ENCODE assay signal across 15 cellular contexts in genomic region chr16:67459858-67460144, GRCh38. TPM values are rescaled to one million over a fixed set of nuclear protein-coding genes. Genes with fewer than 3 reads are reported as not detected.
DNase-seq lines count a peak whose midpoint lies in the region; ATAC-seq, FAIRE-seq and TF ChIP-seq lines count a peak whose summit lies in the region.
"Had no signal": no experiment of that assay in that cellular context is flagged by ENCODE, and none has a peak within 500 bp of the region (broad histone marks: within the 10 kb centered on the region; RNA-seq: fewer than 3 reads in every experiment).

No MANE protein-coding gene starts in this region.

- no TSS peak for BruUV-seq in HepG2 (replicated peaks; lab: Mats Ljungman, UMichigan)

- H3K9me3 ChIP-seq in HepG2 (ENCODE audit: low read length) (no peaks in the 10 kb centered on the region), sigmoid colon (no peaks in the 10 kb centered on the region)

- no peaks in the 10 kb centered on the region for H3K79me2 ChIP-seq in HepG2 (ENCODE audit: insufficient read depth, low read length)

- no CpG with 5 or more reads among the region's 3 CpGs for WGBS in HepG2 (ENCODE audit: low lambda C conversion rate)
- WGBS in sigmoid colon, 2 donors = 35 to 68% methylated on average over 3 of the region's 3 CpGs

- CTCF ChIA-PET in HepG2 (lab: Yijun Ruan, JAX; ENCODE audit: low intra/inter-chr PET ratio, low total read pairs) = no interaction called here

- no peaks in the 10 kb centered on the region; the same call in 1 of the 2 replicates for H4K20me1 ChIP-seq in HepG2 (ENCODE audit: insufficient read depth, low read length)

- intact Hi-C loops in Right ventricle myocardium inferior (cut with DNase I) (no loop called here), cardiac septum (cut with DNase I) (loop anchor here (1.0 to 10.0 kb wide), 2 partner anchors 22 to 85 kb away; partner anchors contain the start of gene ATP6V0D1), HepG2 (cut with micrococcal nuclease; ENCODE audit: unreplicated experiment) (no loop called here), sigmoid colon (cut with DNase I) (no loop called here)

- H3K4me2 ChIP-seq in HepG2 (ENCODE audit: low read depth, low read length) = no peak overlapping the region

- no peak for TF ChIP-seq RAD21 in HepG2 (CRISPR knock-in tag; IDR thresholded peaks at IDR 0.05)

- H3K9ac ChIP-seq in HepG2 (ENCODE audit: insufficient read depth, low read depth, low read length) = no peak overlapping the region

- DNase-seq in Right ventricle myocardium inferior (ENCODE audit: missing footprints) (peak; percentile 82), cardiac septum (ENCODE audit: low spot score) (no peak), HepG2 (ENCODE audit: low spot score) (no peak), sigmoid colon (no peak), DMS153 (lab: John Stamatoyannopoulos, UW) (no peak), H7 (no peak), NCI-H510A treated with DMSO at 0.1 percent for 48 hours (lab: John Stamatoyannopoulos, UW) (no peak), GM13977 (ENCODE audit: low spot score) (no peak)
- DNase-seq: activated CD4-positive, alpha-beta T cell treated with anti-CD3 and anti-CD28 coated beads, Interleukin-2, amount 50 U/mL, for 4 hours; COR-L47; GOT3; NCI-H187; stimulated activated naive CD4-positive, alpha-beta T cell had no signal

- H3K27ac ChIP-seq in HepG2 (ENCODE audit: extremely low read length, insufficient read depth, low read length) = peak overlapping the region; percentile 56
- H3K27ac ChIP-seq in sigmoid colon = peak overlapping the region; percentile 63 to 82 (median 76)

- TF ChIP-seq EP300 in HepG2 (IDR thresholded peaks at IDR 0.05; ENCODE audit: low read depth in 2 of 2, low read length in 2 of 2) (no peak), HepG2 (CRISPR knock-in tag; IDR thresholded peaks at IDR 0.05; ENCODE audit: borderline replicate concordance) (no peak), sigmoid colon (IDR thresholded peaks at IDR 0.05) (no peak)

- no peaks in the 10 kb centered on the region for H3K27me3 ChIP-seq in HepG2 (ENCODE audit: control insufficient read depth in 1 of 2, insufficient read depth in 2 of 2, low read length in 2 of 2)
- no peaks in the 10 kb centered on the region for H3K27me3 ChIP-seq in sigmoid colon
- no peaks in the 10 kb centered on the region for H3K27me3 ChIP-seq in H7 (ENCODE audit: control insufficient read depth, insufficient read depth, low read length)

- TF ChIP-seq CTCF in HepG2 (CRISPR knock-in tag; IDR thresholded peaks at IDR 0.05) = no peak
- no peak for TF ChIP-seq CTCF in sigmoid colon (IDR thresholded peaks at IDR 0.05)
- TF ChIP-seq CTCF in GM13977 (IDR thresholded peaks at IDR 0.05; ENCODE audit: extremely low read depth, insufficient read depth, missing control alignments) = no peak

- in situ Hi-C loops in HepG2 (cut with HindIII; ENCODE audit: extremely low pct_ligation_motif_present, low pct_unique_long_range_greater_than_20kb) = no loop called here
- in situ Hi-C loops in GM13977 (cut with MboI; ENCODE audit: low pct_unique_long_range_greater_than_20kb, low sequenced_read_pairs, unreplicated experiment) = no loop called here

- H3K4me1 ChIP-seq in HepG2 (ENCODE audit: insufficient read depth, low read length) (peaks cover 22% of the 10 kb centered on the region), sigmoid colon (peaks cover 0 to 88% (median 78%) of the 10 kb centered on the region in 4 donors)

- peaks cover 4 to 13% of the 10 kb centered on the region in 2 experiments; a peak in 3 of 5 replicates for H3K36me3 ChIP-seq in HepG2 (replicated peaks in 1 of 2; ENCODE audit: control insufficient read depth in 1 of 2, insufficient read depth in 2 of 2, low read length in 2 of 2)
- peaks cover 0 to 10% (median 0%) of the 10 kb centered on the region in 4 donors for H3K36me3 ChIP-seq in sigmoid colon
- no peaks in the 10 kb centered on the region for H3K36me3 ChIP-seq in H7 (replicated peaks; ENCODE audit: control insufficient read depth, insufficient read depth, low read length)

- ATAC-seq in Right ventricle myocardium inferior = peak; percentile 62
- ATAC-seq in HepG2 = peak; percentile 6

- no peak for FAIRE-seq in HepG2 (lab: Jason Lieb, UNC)
- FAIRE-seq: A204.1 had no signal

- H3K4me3 ChIP-seq in HepG2 (replicated peaks in 1 of 3; ENCODE audit: insufficient read depth in 1 of 3, low read depth in 2 of 3, low read length in 3 of 3) (no peak overlapping the region), sigmoid colon (no peak overlapping the region), H7 (ENCODE audit: insufficient read depth, low read depth, low read length) (no peak overlapping the region)

- POLR2A ChIA-PET in HepG2 (lab: Yijun Ruan, JAX) = no interaction called here

- TF ChIP-seq POLR2A in HepG2 (IDR thresholded peaks at IDR 0.05; ENCODE audit: insufficient read depth in 1 of 2, low read depth in 2 of 2, low read length in 2 of 2) = no peak
- no peak for TF ChIP-seq POLR2A in sigmoid colon (IDR thresholded peaks at IDR 0.05)

- no peak overlapping the region for H2AFZ ChIP-seq in HepG2 (ENCODE audit: low read length)

RNA-seq across cellular contexts. Expression of gene ATP6V0D1, which starts 21.2 kb away (rescaled TPM):
- 67.7 TPM for total RNA-seq in Right ventricle myocardium inferior
- 58.8 TPM for total RNA-seq in cardiac septum
- total RNA-seq in HepG2 (2016; rRNA removed; fragmentation: Illumina TruSeq; extraction: Trizol) = 49.5 and 51.1 TPM in 2 replicates
- total RNA-seq in HepG2 (2016; cell fraction: cytosol; rRNA removed; fragmentation: Illumina TruSeq; extraction: Trizol; ENCODE audit: low read depth) = 13.5 and 16.0 TPM in 2 replicates
- total RNA-seq in HepG2 (2016; cell fraction: insoluble cytoplasmic fraction; rRNA removed; fragmentation: Illumina TruSeq; extraction: Trizol) = 45.3 and 52.4 TPM in 2 replicates
- total RNA-seq in HepG2 (2016; cell fraction: membrane; rRNA removed; fragmentation: Illumina TruSeq; extraction: Trizol) = 23.6 and 25.5 TPM in 2 replicates
- total RNA-seq in HepG2 (2016; cell fraction: nucleus; rRNA removed; fragmentation: Illumina TruSeq; extraction: Trizol) = 26.3 and 30.4 TPM in 2 replicates
- 54.2 and 61.3 TPM in 2 replicates for polyA plus RNA-seq in HepG2 (2011; rRNA removed)
- polyA plus RNA-seq in HepG2 (2011; cell fraction: cytosol; rRNA removed) = 55.2 and 57.9 TPM in 2 replicates
- 32.7 and 35.9 TPM in 2 replicates for polyA plus RNA-seq in HepG2 (2011; cell fraction: nucleus; rRNA removed)
- 29.3 and 41.3 TPM in 2 replicates for polyA plus RNA-seq in HepG2 (2012)
- polyA plus RNA-seq in HepG2 (2016; cell fraction: cytosol; fragmentation: Illumina TruSeq; extraction: Trizol; ENCODE audit: low read depth) = 16.4 and 17.3 TPM in 2 replicates
- polyA plus RNA-seq in HepG2 (2016; cell fraction: insoluble cytoplasmic fraction; fragmentation: Illumina TruSeq; extraction: Trizol; ENCODE audit: low read depth) = 55.4 and 63.8 TPM in 2 replicates
- 21.4 and 22.6 TPM in 2 replicates for polyA plus RNA-seq in HepG2 (2016; cell fraction: membrane; fragmentation: Illumina TruSeq; extraction: Trizol; ENCODE audit: low read depth)
- 45.0 and 53.3 TPM in 2 replicates for polyA plus RNA-seq in HepG2 (2016; cell fraction: nucleus; fragmentation: Illumina TruSeq; extraction: Trizol; ENCODE audit: insufficient read depth, low read depth)
- 104 and 246 TPM in 2 replicates for polyA minus RNA-seq in HepG2 (2011; rRNA and poly(A)+ RNA removed; ENCODE audit: low replicate concordance)
- 37.9 and 45.0 TPM in 2 replicates for polyA minus RNA-seq in HepG2 (2011; cell fraction: cytosol; rRNA and poly(A)+ RNA removed)
- polyA minus RNA-seq in HepG2 (2011; cell fraction: nucleus; rRNA and poly(A)+ RNA removed) = 14.7 and 19.8 TPM in 2 replicates
- 100 to 1,000 TPM in 2 of 4 donors, 10 to 100 TPM in 2; 70.3 to 112 (median 93.6) TPM for total RNA-seq in sigmoid colon
- polyA plus RNA-seq in sigmoid colon = 100 to 1,000 TPM; 214 to 287 (median 231) TPM
- total RNA-seq in H7 (2014; rRNA removed; shearing (Covaris generic)) = 58.4 and 76.9 TPM in 2 replicates

RNA-seq across cellular contexts. Expression of gene AGRP, which starts 23.5 kb away (rescaled TPM):
- total RNA-seq in Right ventricle myocardium inferior (not detected), cardiac septum (not detected), HepG2 (2016; rRNA removed; fragmentation: Illumina TruSeq; extraction: Trizol) (not detected in 2 replicates), sigmoid colon (not detected)
- not detected in 2 replicates for total RNA-seq in HepG2 (2016; cell fraction: cytosol; rRNA removed; fragmentation: Illumina TruSeq; extraction: Trizol; ENCODE audit: low read depth)
- not detected in 2 replicates for total RNA-seq in HepG2 (2016; cell fraction: insoluble cytoplasmic fraction; rRNA removed; fragmentation: Illumina TruSeq; extraction: Trizol)
- 0.28 TPM in 1 of 2 replicates, not detected in the other for total RNA-seq in HepG2 (2016; cell fraction: membrane; rRNA removed; fragmentation: Illumina TruSeq; extraction: Trizol)
- total RNA-seq in HepG2 (2016; cell fraction: nucleus; rRNA removed; fragmentation: Illumina TruSeq; extraction: Trizol) = not detected in 2 replicates
- polyA plus RNA-seq in HepG2 (2011; rRNA removed) (not detected in 2 replicates), sigmoid colon (not detected)
- polyA plus RNA-seq in HepG2 (2011; cell fraction: cytosol; rRNA removed) = 0.34 TPM in 1 of 2 replicates, not detected in the other
- polyA plus RNA-seq in HepG2 (2011; cell fraction: nucleus; rRNA removed) = not detected in 2 replicates
- polyA plus RNA-seq in HepG2 (2012) = 0.75 TPM in 1 of 2 replicates, not detected in the other
- not detected in 2 replicates for polyA plus RNA-seq in HepG2 (2016; cell fraction: cytosol; fragmentation: Illumina TruSeq; extraction: Trizol; ENCODE audit: low read depth)
- not detected in 2 replicates for polyA plus RNA-seq in HepG2 (2016; cell fraction: insoluble cytoplasmic fraction; fragmentation: Illumina TruSeq; extraction: Trizol; ENCODE audit: low read depth)
- polyA plus RNA-seq in HepG2 (2016; cell fraction: membrane; fragmentation: Illumina TruSeq; extraction: Trizol; ENCODE audit: low read depth) = not detected in 2 replicates
- polyA plus RNA-seq in HepG2 (2016; cell fraction: nucleus; fragmentation: Illumina TruSeq; extraction: Trizol; ENCODE audit: insufficient read depth, low read depth) = not detected in 2 replicates
- polyA minus RNA-seq in HepG2 (2011; rRNA and poly(A)+ RNA removed; ENCODE audit: low replicate concordance) = not detected in 2 replicates
- not detected in 2 replicates for polyA minus RNA-seq in HepG2 (2011; cell fraction: cytosol; rRNA and poly(A)+ RNA removed)
- polyA minus RNA-seq in HepG2 (2011; cell fraction: nucleus; rRNA and poly(A)+ RNA removed) = not detected in 2 replicates
- total RNA-seq in H7 (2014; rRNA removed; shearing (Covaris generic)) = 1.1 TPM in 1 of 2 replicates, not detected in the other
- total RNA-seq: posterior vena cava had no signal

RNA-seq across cellular contexts. Expression of gene HSD11B2, which starts 28.9 kb away (rescaled TPM):
- total RNA-seq in Right ventricle myocardium inferior = 0.81 TPM
- 0.27 TPM for total RNA-seq in cardiac septum
- total RNA-seq in HepG2 (2016; rRNA removed; fragmentation: Illumina TruSeq; extraction: Trizol) = 6.7 and 13.6 TPM in 2 replicates
- total RNA-seq in HepG2 (2016; cell fraction: cytosol; rRNA removed; fragmentation: Illumina TruSeq; extraction: Trizol; ENCODE audit: low read depth) = 3.9 and 4.1 TPM in 2 replicates
- 5.4 and 13.4 TPM in 2 replicates for total RNA-seq in HepG2 (2016; cell fraction: insoluble cytoplasmic fraction; rRNA removed; fragmentation: Illumina TruSeq; extraction: Trizol)
- 8.8 TPM in 2 replicates for total RNA-seq in HepG2 (2016; cell fraction: membrane; rRNA removed; fragmentation: Illumina TruSeq; extraction: Trizol)
- total RNA-seq in HepG2 (2016; cell fraction: nucleus; rRNA removed; fragmentation: Illumina TruSeq; extraction: Trizol) = 14.6 and 15.0 TPM in 2 replicates
- 8.9 and 11.9 TPM in 2 replicates for polyA plus RNA-seq in HepG2 (2011; rRNA removed)
- 5.3 and 6.3 TPM in 2 replicates for polyA plus RNA-seq in HepG2 (2011; cell fraction: cytosol; rRNA removed)
- polyA plus RNA-seq in HepG2 (2011; cell fraction: nucleus; rRNA removed) = 34.2 and 34.3 TPM in 2 replicates
- 8.4 and 11.0 TPM in 2 replicates for polyA plus RNA-seq in HepG2 (2012)
- 6.5 and 9.3 TPM in 2 replicates for polyA plus RNA-seq in HepG2 (2016; cell fraction: cytosol; fragmentation: Illumina TruSeq; extraction: Trizol; ENCODE audit: low read depth)
- polyA plus RNA-seq in HepG2 (2016; cell fraction: insoluble cytoplasmic fraction; fragmentation: Illumina TruSeq; extraction: Trizol; ENCODE audit: low read depth) = 11.1 and 13.3 TPM in 2 replicates
- 11.3 and 12.9 TPM in 2 replicates for polyA plus RNA-seq in HepG2 (2016; cell fraction: membrane; fragmentation: Illumina TruSeq; extraction: Trizol; ENCODE audit: low read depth)
- polyA plus RNA-seq in HepG2 (2016; cell fraction: nucleus; fragmentation: Illumina TruSeq; extraction: Trizol; ENCODE audit: insufficient read depth, low read depth) = 48.6 and 52.7 TPM in 2 replicates
- polyA minus RNA-seq in HepG2 (2011; rRNA and poly(A)+ RNA removed; ENCODE audit: low replicate concordance) = 3.3 and 16.4 TPM in 2 replicates
- polyA minus RNA-seq in HepG2 (2011; cell fraction: cytosol; rRNA and poly(A)+ RNA removed) = 4.1 and 8.5 TPM in 2 replicates
- polyA minus RNA-seq in HepG2 (2011; cell fraction: nucleus; rRNA and poly(A)+ RNA removed) = 8.7 and 11.3 TPM in 2 replicates
- total RNA-seq in sigmoid colon = 1 to 10 TPM in 2 of 4 donors, under 1 TPM in 1, not detected in 1; 0.14 to 3.9 (median 1.4) TPM
- polyA plus RNA-seq in sigmoid colon = 100 to 1,000 TPM in 1 of 3 donors, 10 to 100 TPM in 2; 88.3 to 353 (median 90.4) TPM
- 25.1 and 35.1 TPM in 2 replicates for total RNA-seq in H7 (2014; rRNA removed; shearing (Covaris generic))

RNA-seq across cellular contexts. Expression of gene ZDHHC1, which starts 43.5 kb away (rescaled TPM):
- total RNA-seq in Right ventricle myocardium inferior (2.9 TPM), cardiac septum (4.6 TPM), HepG2 (2016; rRNA removed; fragmentation: Illumina TruSeq; extraction: Trizol) (0.36 and 1.1 TPM in 2 replicates), sigmoid colon (10 to 100 TPM; 12.7 to 18.3 (median 16.1) TPM)
- total RNA-seq in HepG2 (2016; cell fraction: cytosol; rRNA removed; fragmentation: Illumina TruSeq; extraction: Trizol; ENCODE audit: low read depth) = 1.6 and 1.9 TPM in 2 replicates
- total RNA-seq in HepG2 (2016; cell fraction: insoluble cytoplasmic fraction; rRNA removed; fragmentation: Illumina TruSeq; extraction: Trizol) = 0.33 and 1.3 TPM in 2 replicates
- 2.2 and 3.3 TPM in 2 replicates for total RNA-seq in HepG2 (2016; cell fraction: membrane; rRNA removed; fragmentation: Illumina TruSeq; extraction: Trizol)
- total RNA-seq in HepG2 (2016; cell fraction: nucleus; rRNA removed; fragmentation: Illumina TruSeq; extraction: Trizol) = 0.96 and 3.2 TPM in 2 replicates
- polyA plus RNA-seq in HepG2 (2011; rRNA removed) (0.47 and 0.51 TPM in 2 replicates), sigmoid colon (1 to 10 TPM; 4.2 to 6.6 (median 4.4) TPM)
- 0.28 and 0.60 TPM in 2 replicates for polyA plus RNA-seq in HepG2 (2011; cell fraction: cytosol; rRNA removed)
- polyA plus RNA-seq in HepG2 (2011; cell fraction: nucleus; rRNA removed) = 2.1 and 2.7 TPM in 2 replicates
- 0.36 and 1.0 TPM in 2 replicates for polyA plus RNA-seq in HepG2 (2012)
- 1.3 and 1.6 TPM in 2 replicates for polyA plus RNA-seq in HepG2 (2016; cell fraction: cytosol; fragmentation: Illumina TruSeq; extraction: Trizol; ENCODE audit: low read depth)
- polyA plus RNA-seq in HepG2 (2016; cell fraction: insoluble cytoplasmic fraction; fragmentation: Illumina TruSeq; extraction: Trizol; ENCODE audit: low read depth) = 0.35 and 0.63 TPM in 2 replicates
- 1.2 and 1.6 TPM in 2 replicates for polyA plus RNA-seq in HepG2 (2016; cell fraction: membrane; fragmentation: Illumina TruSeq; extraction: Trizol; ENCODE audit: low read depth)
- polyA plus RNA-seq in HepG2 (2016; cell fraction: nucleus; fragmentation: Illumina TruSeq; extraction: Trizol; ENCODE audit: insufficient read depth, low read depth) = 1.3 and 1.4 TPM in 2 replicates
- polyA minus RNA-seq in HepG2 (2011; rRNA and poly(A)+ RNA removed; ENCODE audit: low replicate concordance) = 1.6 and 5.9 TPM in 2 replicates
- 0.26 TPM in 1 of 2 replicates, not detected in the other for polyA minus RNA-seq in HepG2 (2011; cell fraction: cytosol; rRNA and poly(A)+ RNA removed)
- 1.6 and 3.5 TPM in 2 replicates for polyA minus RNA-seq in HepG2 (2011; cell fraction: nucleus; rRNA and poly(A)+ RNA removed)
- 8.0 and 10.3 TPM in 2 replicates for total RNA-seq in H7 (2014; rRNA removed; shearing (Covaris generic))
